13 cellular contexts compared by ENCODE assay signal in the genomic region with DNA sequence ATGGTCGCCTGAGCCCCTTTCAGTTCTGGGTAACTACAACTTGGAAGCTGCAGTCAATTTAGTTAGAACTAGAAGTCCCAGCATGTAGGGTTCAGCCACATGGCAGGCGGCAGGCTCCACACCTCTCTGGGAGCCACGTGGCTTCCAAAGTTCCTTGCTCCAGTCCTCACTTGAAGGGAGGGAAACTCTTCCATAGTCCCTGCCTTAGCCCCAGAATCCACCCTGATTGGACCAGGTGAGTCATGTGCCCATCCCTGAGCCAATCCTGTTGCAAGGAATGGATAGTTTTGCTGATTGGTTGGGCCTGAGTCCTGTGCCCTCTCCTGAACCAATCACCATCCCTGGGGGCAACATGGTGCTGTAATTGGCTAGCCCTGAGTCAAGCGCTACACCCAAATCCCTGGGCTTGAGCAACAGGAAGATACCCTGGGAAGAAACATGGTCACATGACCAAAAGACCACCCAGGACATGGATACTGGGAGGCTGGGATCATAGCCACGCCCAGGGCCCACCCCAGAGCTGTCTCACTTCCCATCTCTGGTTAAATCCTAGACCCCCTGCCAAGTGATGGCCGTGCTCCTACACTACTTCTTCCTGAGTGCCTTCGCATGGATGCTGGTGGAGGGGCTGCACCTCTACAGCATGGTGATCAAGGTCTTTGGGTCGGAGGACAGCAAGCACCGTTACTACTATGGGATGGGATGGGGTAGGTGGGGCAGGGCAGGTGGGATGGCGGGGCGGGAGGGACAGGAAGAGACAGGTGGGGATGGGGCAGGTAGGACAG.
"Had no signal": no experiment of that assay in that cellular context is flagged by ENCODE, and none has a peak within 500 bp of the region (broad histone marks: within the 10 kb centered on the region; RNA-seq: fewer than 3 reads in every experiment).

No MANE protein-coding gene starts in this region.

- H3K36me3 Mint-ChIP-seq: activated naive CD8-positive, alpha-beta T cell treated with anti-CD3 and anti-CD28 coated beads, Interleukin-2, amount 10 ng/mL, durations not matched to agents 7 days and 5 days had no signal

- H3K4me3 Mint-ChIP-seq: activated CD4-positive, alpha-beta T cell treated with anti-CD3 and anti-CD28 coated beads, Interleukin-2, amount 10 ng/mL, durations not matched to agents 7 days and 5 days; activated naive CD8-positive, alpha-beta T cell treated with anti-CD3 and anti-CD28 coated beads, Interleukin-2, amount 10 ng/mL, durations not matched to agents 7 days and 5 days; T-helper 2 cell treated with Interferon-gamma antibody and Interleukin-4, amounts not matched to agents 5 μg/mL and 100 μg/mL, for 36 hours had no signal

- DNase-seq: activated CD4-positive, alpha-beta T cell treated with anti-CD3 and anti-CD28 coated beads, Interleukin-2, amount 10 ng/mL, durations not matched to agents 7 days and 5 days; activated CD8-positive, alpha-beta memory T cell treated with anti-CD3 and anti-CD28 coated beads for 24 hours; activated gamma-delta T cell treated with Interleukin-2 at 50 U/mL for 16 hours; activated naive CD8-positive, alpha-beta T cell treated with anti-CD3 and anti-CD28 coated beads, Interleukin-2, amount 10 ng/mL, durations not matched to agents 7 days and 5 days; anterior cingulate cortex; left cardiac atrium; retina; small intestine; stimulated activated naive CD8-positive, alpha-beta T cell treated with anti-CD3 and anti-CD28 coated beads, Interleukin-15, Interleukin-2, amounts not matched to agents 100 U/mL and 50 U/mL, for 24 hours; upper lobe of left lung had no signal

- H3K27ac Mint-ChIP-seq: activated CD4-positive, alpha-beta T cell treated with anti-CD3 and anti-CD28 coated beads, Interleukin-2, amount 10 ng/mL, durations not matched to agents 7 days and 5 days; activated naive CD8-positive, alpha-beta T cell treated with anti-CD3 and anti-CD28 coated beads, Interleukin-2, amount 10 ng/mL, durations not matched to agents 7 days and 5 days; T-helper 2 cell treated with Interferon-gamma antibody and Interleukin-4, amounts not matched to agents 5 μg/mL and 100 μg/mL, for 36 hours had no signal

- ATAC-seq: gastrocnemius medialis; heart left ventricle; left cardiac atrium; stimulated activated naive CD8-positive, alpha-beta T cell treated with anti-CD3 and anti-CD28 coated beads, Interleukin-15, Interleukin-2, amounts not matched to agents 100 U/mL and 50 U/mL, for 24 hours had no signal
